In genomic region chr6:33958208-33958862, GRCh38 we compare ENCODE assay signal across 1 cellular context.
TF ChIP-seq lines count a peak whose summit lies in the region.

No MANE protein-coding gene starts in this region.

TF ChIP-seq in HCT116, 20 proteins besides CTCF, POLR2A, EP300 and RAD21 (continued from another document):
- TF ChIP-seq, protein P1, sequence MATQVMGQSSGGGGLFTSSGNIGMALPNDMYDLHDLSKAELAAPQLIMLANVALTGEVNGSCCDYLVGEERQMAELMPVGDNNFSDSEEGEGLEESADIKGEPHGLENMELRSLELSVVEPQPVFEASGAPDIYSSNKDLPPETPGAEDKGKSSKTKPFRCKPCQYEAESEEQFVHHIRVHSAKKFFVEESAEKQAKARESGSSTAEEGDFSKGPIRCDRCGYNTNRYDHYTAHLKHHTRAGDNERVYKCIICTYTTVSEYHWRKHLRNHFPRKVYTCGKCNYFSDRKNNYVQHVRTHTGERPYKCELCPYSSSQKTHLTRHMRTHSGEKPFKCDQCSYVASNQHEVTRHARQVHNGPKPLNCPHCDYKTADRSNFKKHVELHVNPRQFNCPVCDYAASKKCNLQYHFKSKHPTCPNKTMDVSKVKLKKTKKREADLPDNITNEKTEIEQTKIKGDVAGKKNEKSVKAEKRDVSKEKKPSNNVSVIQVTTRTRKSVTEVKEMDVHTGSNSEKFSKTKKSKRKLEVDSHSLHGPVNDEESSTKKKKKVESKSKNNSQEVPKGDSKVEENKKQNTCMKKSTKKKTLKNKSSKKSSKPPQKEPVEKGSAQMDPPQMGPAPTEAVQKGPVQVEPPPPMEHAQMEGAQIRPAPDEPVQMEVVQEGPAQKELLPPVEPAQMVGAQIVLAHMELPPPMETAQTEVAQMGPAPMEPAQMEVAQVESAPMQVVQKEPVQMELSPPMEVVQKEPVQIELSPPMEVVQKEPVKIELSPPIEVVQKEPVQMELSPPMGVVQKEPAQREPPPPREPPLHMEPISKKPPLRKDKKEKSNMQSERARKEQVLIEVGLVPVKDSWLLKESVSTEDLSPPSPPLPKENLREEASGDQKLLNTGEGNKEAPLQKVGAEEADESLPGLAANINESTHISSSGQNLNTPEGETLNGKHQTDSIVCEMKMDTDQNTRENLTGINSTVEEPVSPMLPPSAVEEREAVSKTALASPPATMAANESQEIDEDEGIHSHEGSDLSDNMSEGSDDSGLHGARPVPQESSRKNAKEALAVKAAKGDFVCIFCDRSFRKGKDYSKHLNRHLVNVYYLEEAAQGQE (IDR thresholded peaks at IDR 0.05; ENCODE audit: low read depth), result no peak
